1 cellular context compared by ENCODE assay signal in the genomic region with DNA sequence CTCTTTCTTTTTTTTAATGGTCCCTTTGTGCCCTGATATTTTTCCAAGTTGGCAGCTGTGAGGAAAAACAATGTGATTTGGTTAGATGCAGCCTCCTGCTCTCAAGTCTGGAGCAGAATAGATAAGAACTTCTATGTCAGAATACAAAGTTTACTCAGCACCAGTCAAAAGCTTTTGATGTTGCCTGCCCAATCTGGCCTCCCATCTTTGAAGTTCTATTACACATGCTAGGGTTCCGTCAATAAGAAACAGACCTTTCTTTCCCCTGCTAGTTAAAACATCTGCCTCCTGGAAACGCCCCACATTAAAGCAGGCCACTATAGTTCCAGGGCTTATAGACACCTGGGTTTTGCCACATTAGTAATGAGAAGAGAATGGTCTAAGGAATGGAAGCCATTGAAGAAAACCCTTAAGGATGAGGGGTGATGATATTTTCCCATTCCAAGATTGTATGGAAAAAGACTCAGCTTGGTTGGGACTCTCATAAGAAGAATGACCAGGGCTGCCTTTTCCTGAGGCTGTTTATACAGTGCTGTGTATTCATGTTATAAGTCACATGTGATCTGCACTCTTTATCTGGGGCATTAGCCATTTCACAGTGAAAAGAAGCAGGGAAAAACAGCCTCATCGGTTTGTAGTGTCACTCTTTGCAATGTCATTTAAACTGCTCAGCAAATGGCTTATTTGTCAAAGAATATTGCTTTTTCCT.
TF ChIP-seq lines count a peak whose summit lies in the region.

No MANE protein-coding gene starts in this region.

TF ChIP-seq in HepG2, 621 proteins besides CTCF, POLR2A, EP300 and RAD21 (continued from another document and continues in another):
- TF ChIP-seq ZNF503 (CRISPR knock-in tag; IDR thresholded peaks at IDR 0.05) (peak; percentile 77; the same call in 1 of the 2 replicates), SALL2 (CRISPR knock-in tag; IDR thresholded peaks at IDR 0.05) (no peak), PHF21A (CRISPR knock-in tag; IDR thresholded peaks at IDR 0.05) (peak; percentile 92), ZSCAN5A (CRISPR knock-in tag; IDR thresholded peaks at IDR 0.05; ENCODE audit: borderline replicate concordance) (peak; percentile 66; the same call in 1 of the 2 replicates), ZBTB37 (CRISPR knock-in tag; IDR thresholded peaks at IDR 0.05) (peak; percentile 75; the same call in 1 of the 2 replicates), CBX2 (IDR thresholded peaks at IDR 0.05; ENCODE audit: low read depth, low read length) (no peak), CBX2 (CRISPR knock-in tag; IDR thresholded peaks at IDR 0.05; ENCODE audit: low read depth) (no peak), SIX1 (CRISPR knock-in tag; IDR thresholded peaks at IDR 0.05; ENCODE audit: borderline replicate concordance) (peak; percentile 75), MEIS1 (CRISPR knock-in tag; IDR thresholded peaks at IDR 0.05; ENCODE audit: borderline replicate concordance) (0 out of 2 replicates have a peak, but pooled peaks have one; percentile 45), ARID4A (CRISPR knock-in tag; IDR thresholded peaks at IDR 0.05; ENCODE audit: borderline replicate concordance) (peak; percentile 24; the same call in 1 of the 2 replicates), ZBTB10 (CRISPR knock-in tag; IDR thresholded peaks at IDR 0.05; ENCODE audit: borderline replicate concordance) (no peak), HIC2 (CRISPR knock-in tag; IDR thresholded peaks at IDR 0.05; ENCODE audit: low read depth) (peak; percentile 52; the same call in 1 of the 2 replicates), LCORL (IDR thresholded peaks at IDR 0.05) (no peak), LCORL (CRISPR knock-in tag; IDR thresholded peaks at IDR 0.05) (peak; percentile 78), ZNF281 (CRISPR knock-in tag; IDR thresholded peaks at IDR 0.05; ENCODE audit: borderline replicate concordance) (peak; percentile 30; the same call in 1 of the 2 replicates), ZFP1 (CRISPR knock-in tag; IDR thresholded peaks at IDR 0.05) (no peak), STAG1 (CRISPR knock-in tag; IDR thresholded peaks at IDR 0.05) (peak; percentile 36), ZNF639 (CRISPR knock-in tag; conservative IDR thresholded peaks at IDR 0.05) (no peak), NFIC (IDR thresholded peaks at IDR 0.05; ENCODE audit: low read length) (peak; percentile 91), TCF7 (IDR thresholded peaks at IDR 0.05; ENCODE audit: low read depth) (peak; percentile 99), NR2F6 (IDR thresholded peaks at IDR 0.05) (peak; percentile 77), NR2F6 (CRISPR knock-in tag; IDR thresholded peaks at IDR 0.05) (peak; percentile 74), SOX5 (CRISPR knock-in tag; IDR thresholded peaks at IDR 0.05; ENCODE audit: borderline replicate concordance) (peak; percentile 94), FOXP4 (CRISPR knock-in tag; IDR thresholded peaks at IDR 0.05) (peak; percentile 92), ZKSCAN8 (CRISPR knock-in tag; IDR thresholded peaks at IDR 0.05; ENCODE audit: borderline replicate concordance) (0 out of 2 replicates have a peak, but pooled peaks have one; percentile 40), THAP11 (CRISPR knock-in tag; IDR thresholded peaks at IDR 0.05) (peak; percentile 59; the same call in 1 of the 2 replicates)
- TF ChIP-seq, protein P1, sequence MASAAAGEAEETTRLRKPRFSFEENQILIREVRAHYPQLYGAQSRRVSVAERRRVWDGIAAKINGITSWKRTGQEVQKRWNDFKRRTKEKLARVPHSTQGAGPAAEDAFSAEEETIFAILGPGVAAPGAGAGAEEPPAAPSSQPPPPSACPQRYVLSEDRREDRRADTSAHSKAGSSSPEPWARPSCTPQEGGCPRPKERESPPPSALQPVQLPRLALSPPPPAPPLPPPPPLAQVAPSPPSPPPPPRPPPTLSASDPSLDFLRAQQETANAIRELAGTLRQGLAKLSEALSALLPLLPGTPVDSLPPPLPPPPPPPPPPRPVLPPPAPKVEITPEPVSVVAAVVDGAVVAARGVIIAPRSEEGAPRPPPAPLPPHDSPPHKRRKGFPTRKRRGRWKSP (CRISPR knock-in tag; IDR thresholded peaks at IDR 0.05) = peak; percentile 48; the same call in 1 of the 2 replicates
